2 cellular contexts compared by ENCODE assay signal in genomic region chr5:124644582-124644981, GRCh38.
TF ChIP-seq lines count a peak whose summit lies in the region.

No MANE protein-coding gene starts in this region.

TF ChIP-seq in HepG2, 621 proteins besides CTCF, POLR2A, EP300 and RAD21:
- TF ChIP-seq ZNF20 (CRISPR knock-in tag; IDR thresholded peaks at IDR 0.05) (no peak), ZBTB20 (CRISPR knock-in tag; IDR thresholded peaks at IDR 0.05; ENCODE audit: borderline replicate concordance, low read depth) (no peak), ZNF569 (CRISPR knock-in tag; IDR thresholded peaks at IDR 0.05; ENCODE audit: borderline replicate concordance) (no peak), MAFK (conservative IDR thresholded peaks at IDR 0.05 in 1 of 2, IDR thresholded peaks at IDR 0.05 in 1 of 2; ENCODE audit: low read length in 2 of 2) (peak in 1 of 2 experiments; percentile 68; a peak in 3 of 4 replicates), DR1 (CRISPR knock-in tag; IDR thresholded peaks at IDR 0.05) (no peak), TOE1 (CRISPR knock-in tag; IDR thresholded peaks at IDR 0.05) (no peak), NFE2L2 (IDR thresholded peaks at IDR 0.05; ENCODE audit: low read length) (no peak), FOSL2 (CRISPR knock-in tag; IDR thresholded peaks at IDR 0.05) (no peak), RELA (CRISPR knock-in tag; IDR thresholded peaks at IDR 0.05) (no peak), ZNF24 (IDR thresholded peaks at IDR 0.05) (no peak), ZNF432 (CRISPR knock-in tag; IDR thresholded peaks at IDR 0.05; ENCODE audit: borderline replicate concordance) (no peak), MAFF (IDR thresholded peaks at IDR 0.05; ENCODE audit: low read depth, low read length) (peak; percentile 67), ZNF234 (CRISPR knock-in tag; conservative IDR thresholded peaks at IDR 0.05) (no peak), NR1H2 (CRISPR knock-in tag; IDR thresholded peaks at IDR 0.05; ENCODE audit: borderline replicate concordance, low read depth) (no peak), ZBTB14 (CRISPR knock-in tag; IDR thresholded peaks at IDR 0.05) (no peak), NFIC (IDR thresholded peaks at IDR 0.05; ENCODE audit: low read length) (no peak)
- TF ChIP-seq, protein P1, sequence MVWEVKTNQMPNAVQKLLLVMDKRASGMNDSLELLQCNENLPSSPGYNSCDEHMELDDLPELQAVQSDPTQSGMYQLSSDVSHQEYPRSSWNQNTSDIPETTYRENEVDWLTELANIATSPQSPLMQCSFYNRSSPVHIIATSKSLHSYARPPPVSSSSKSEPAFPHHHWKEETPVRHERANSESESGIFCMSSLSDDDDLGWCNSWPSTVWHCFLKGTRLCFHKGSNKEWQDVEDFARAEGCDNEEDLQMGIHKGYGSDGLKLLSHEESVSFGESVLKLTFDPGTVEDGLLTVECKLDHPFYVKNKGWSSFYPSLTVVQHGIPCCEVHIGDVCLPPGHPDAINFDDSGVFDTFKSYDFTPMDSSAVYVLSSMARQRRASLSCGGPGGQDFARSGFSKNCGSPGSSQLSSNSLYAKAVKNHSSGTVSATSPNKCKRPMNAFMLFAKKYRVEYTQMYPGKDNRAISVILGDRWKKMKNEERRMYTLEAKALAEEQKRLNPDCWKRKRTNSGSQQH (CRISPR knock-in tag; IDR thresholded peaks at IDR 0.05; ENCODE audit: low read depth): no peak

TF ChIP-seq in WTC11, 78 proteins besides CTCF, POLR2A, EP300 and RAD21:
- TF ChIP-seq ZBTB43 (CRISPR knock-in tag; IDR thresholded peaks at IDR 0.05) (no peak), AR (CRISPR knock-in tag; IDR thresholded peaks at IDR 0.05) (no peak), ELF4 (CRISPR knock-in tag; IDR thresholded peaks at IDR 0.05; ENCODE audit: low read depth) (no peak), IRF2 (CRISPR knock-in tag; IDR thresholded peaks at IDR 0.05; ENCODE audit: borderline replicate concordance, low read depth) (no peak), E2F4 (CRISPR knock-in tag; IDR thresholded peaks at IDR 0.05; ENCODE audit: borderline replicate concordance, low read depth) (no peak), CREM (CRISPR knock-in tag; IDR thresholded peaks at IDR 0.05) (no peak), ZNF423 (CRISPR knock-in tag; IDR thresholded peaks at IDR 0.05) (no peak), EMX1 (CRISPR knock-in tag; IDR thresholded peaks at IDR 0.05) (no peak), ATF1 (CRISPR knock-in tag; IDR thresholded peaks at IDR 0.05) (no peak), MLX (CRISPR knock-in tag; IDR thresholded peaks at IDR 0.05) (no peak), SMAD4 (CRISPR knock-in tag; IDR thresholded peaks at IDR 0.05) (no peak), ZNF281 (CRISPR knock-in tag; IDR thresholded peaks at IDR 0.05) (no peak), MYBL2 (CRISPR knock-in tag; IDR thresholded peaks at IDR 0.05) (no peak)
- TF ChIP-seq, protein P2, sequence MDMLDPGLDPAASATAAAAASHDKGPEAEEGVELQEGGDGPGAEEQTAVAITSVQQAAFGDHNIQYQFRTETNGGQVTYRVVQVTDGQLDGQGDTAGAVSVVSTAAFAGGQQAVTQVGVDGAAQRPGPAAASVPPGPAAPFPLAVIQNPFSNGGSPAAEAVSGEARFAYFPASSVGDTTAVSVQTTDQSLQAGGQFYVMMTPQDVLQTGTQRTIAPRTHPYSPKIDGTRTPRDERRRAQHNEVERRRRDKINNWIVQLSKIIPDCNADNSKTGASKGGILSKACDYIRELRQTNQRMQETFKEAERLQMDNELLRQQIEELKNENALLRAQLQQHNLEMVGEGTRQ (CRISPR knock-in tag; IDR thresholded peaks at IDR 0.05): no peak
